13 cellular contexts compared by ENCODE assay signal in the genomic region with DNA sequence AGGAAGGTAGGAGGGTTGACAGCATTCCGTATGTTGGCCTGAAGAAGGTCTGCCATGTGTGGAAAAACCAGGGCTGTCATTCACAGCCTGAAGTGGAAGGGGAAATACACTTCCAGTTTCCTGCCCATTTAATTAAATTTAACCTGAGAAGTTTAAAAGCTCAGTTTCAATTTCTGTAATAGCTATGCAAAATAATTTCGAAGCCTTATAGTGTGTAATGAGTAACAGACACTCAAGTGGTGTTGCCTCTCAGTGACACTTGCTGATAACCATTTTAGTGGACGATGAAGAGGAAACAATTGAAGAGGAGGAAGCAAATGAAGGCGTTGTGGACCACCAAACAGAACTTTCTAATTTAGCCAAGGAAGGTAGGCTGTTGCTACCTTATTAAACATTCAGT. TPM values are rescaled to one million over a fixed set of nuclear protein-coding genes. Genes with fewer than 3 reads are reported as not detected.
DNase-seq lines count a peak whose midpoint lies in the region; ATAC-seq and TF ChIP-seq lines count a peak whose summit lies in the region.
"Had no signal": no experiment of that assay in that cellular context is flagged by ENCODE, and none has a peak within 500 bp of the region (broad histone marks: within the 10 kb centered on the region; RNA-seq: fewer than 3 reads in every experiment).

No MANE protein-coding gene starts in this region.

- peaks cover 2% of the 10 kb centered on the region for H3K36me3 ChIP-seq in smooth muscle cell (ENCODE audit: low read depth)
- peaks cover 63% of the 10 kb centered on the region for H3K36me3 ChIP-seq in effector memory CD4-positive, alpha-beta T cell (ENCODE audit: control insufficient read depth, insufficient read depth, low read length)

- H3K9ac ChIP-seq in smooth muscle cell (ENCODE audit: low read depth) = no peak overlapping the region
- H3K9ac ChIP-seq: BLaER1 treated with 17β-estradiol and CSF1 and Interleukin-3, amounts not matched to agents 10 nM and 100 nM had no signal

- H3K79me2 ChIP-seq in smooth muscle cell (ENCODE audit: low read depth) = no peaks in the 10 kb centered on the region

- TF ChIP-seq CTCF in smooth muscle cell (IDR thresholded peaks at IDR 0.05; ENCODE audit: borderline replicate concordance, insufficient read depth, poor library complexity, severe bottlenecking) = no peak

- 98% methylated on average over 4 of the region's 4 CpGs for WGBS in smooth muscle cell (ENCODE audit: low lambda C conversion rate)

- H2AFZ ChIP-seq in smooth muscle cell (ENCODE audit: low read depth) = no peak overlapping the region

- H3K27me3 ChIP-seq in smooth muscle cell (ENCODE audit: low read depth) = no peaks in the 10 kb centered on the region
- no peaks in the 10 kb centered on the region for H3K27me3 ChIP-seq in effector memory CD4-positive, alpha-beta T cell (replicated peaks; ENCODE audit: control insufficient read depth, insufficient read depth, low read length, poor library complexity, severe bottlenecking)
- H3K27me3 ChIP-seq: BLaER1 treated with 17β-estradiol and CSF1 and Interleukin-3, amounts not matched to agents 10 nM and 100 nM; neutrophil had no signal

- peaks cover 41% of the 10 kb centered on the region for H3K4me1 ChIP-seq in smooth muscle cell (ENCODE audit: low read depth)
- H3K4me1 ChIP-seq in effector memory CD4-positive, alpha-beta T cell (ENCODE audit: control insufficient read depth, insufficient read depth, low read length, poor library complexity, severe bottlenecking) = no peaks in the 10 kb centered on the region

- H3F3A ChIP-seq in smooth muscle cell (ENCODE audit: low read depth) = no peaks in the 10 kb centered on the region

- no peak overlapping the region for H3K4me2 ChIP-seq in smooth muscle cell
- H3K4me2 ChIP-seq: BLaER1 treated with 17β-estradiol and CSF1 and Interleukin-3, amounts not matched to agents 10 nM and 100 nM had no signal

- H4K20me1 ChIP-seq in smooth muscle cell (ENCODE audit: low read depth) = no peaks in the 10 kb centered on the region

- peak; percentile 75 for ATAC-seq in GM18517 (IDR thresholded peaks at IDR 0.05; ENCODE audit: unreplicated experiment)
- peak; percentile 89 for ATAC-seq in GM19438 (IDR thresholded peaks at IDR 0.05; ENCODE audit: low read depth, unreplicated experiment)
- peak; percentile 74 for ATAC-seq in HG02763 (IDR thresholded peaks at IDR 0.05; ENCODE audit: unreplicated experiment)
- peak; percentile 89 for ATAC-seq in HG03460 (IDR thresholded peaks at IDR 0.05; ENCODE audit: unreplicated experiment)

- H3K27ac ChIP-seq in smooth muscle cell (ENCODE audit: low read depth) = no peak overlapping the region
- no peak overlapping the region for H3K27ac ChIP-seq in effector memory CD4-positive, alpha-beta T cell (ENCODE audit: insufficient read depth, low read length, poor library complexity, severe bottlenecking)
- H3K27ac ChIP-seq: neutrophil, skin epidermis had no signal

- H3K9me3 ChIP-seq in smooth muscle cell (replicated peaks; ENCODE audit: low read depth) = no peaks in the 10 kb centered on the region
- no peaks in the 10 kb centered on the region for H3K9me3 ChIP-seq in effector memory CD4-positive, alpha-beta T cell (ENCODE audit: control insufficient read depth, low read length)
- H3K9me3 ChIP-seq: BLaER1 treated with 17β-estradiol and CSF1 and Interleukin-3, amounts not matched to agents 10 nM and 100 nM; HAP-1; neutrophil had no signal

- DNase-seq in NCI-H2171 (lab: John Stamatoyannopoulos, UW) = no peak
- no peak for DNase-seq in NCI-H748 (lab: John Stamatoyannopoulos, UW; ENCODE audit: unreplicated experiment)
- no peak for DNase-seq in smooth muscle cell (lab: John Stamatoyannopoulos, UW; ENCODE audit: unreplicated experiment)
- DNase-seq in effector memory CD4-positive, alpha-beta T cell = no peak
- DNase-seq: cortex of kidney had no signal

- H3K4me3 ChIP-seq in smooth muscle cell = no peak overlapping the region
- no peak overlapping the region for H3K4me3 ChIP-seq in effector memory CD4-positive, alpha-beta T cell (ENCODE audit: insufficient read depth, low read depth, low read length, poor library complexity, severe bottlenecking)
- H3K4me3 ChIP-seq: BLaER1 treated with 17β-estradiol and CSF1 and Interleukin-3, amounts not matched to agents 10 nM and 100 nM; HAP-1; skin epidermis had no signal

RNA-seq across cellular contexts. Expression of gene EP400, which starts 44.8 kb away (rescaled TPM):
- total RNA-seq in smooth muscle cell = 10.9 and 13.6 TPM in 2 replicates
- 6.6 and 9.8 TPM in 2 replicates for polyA plus RNA-seq in smooth muscle cell
